8 cellular contexts compared by ENCODE assay signal in the genomic region with DNA sequence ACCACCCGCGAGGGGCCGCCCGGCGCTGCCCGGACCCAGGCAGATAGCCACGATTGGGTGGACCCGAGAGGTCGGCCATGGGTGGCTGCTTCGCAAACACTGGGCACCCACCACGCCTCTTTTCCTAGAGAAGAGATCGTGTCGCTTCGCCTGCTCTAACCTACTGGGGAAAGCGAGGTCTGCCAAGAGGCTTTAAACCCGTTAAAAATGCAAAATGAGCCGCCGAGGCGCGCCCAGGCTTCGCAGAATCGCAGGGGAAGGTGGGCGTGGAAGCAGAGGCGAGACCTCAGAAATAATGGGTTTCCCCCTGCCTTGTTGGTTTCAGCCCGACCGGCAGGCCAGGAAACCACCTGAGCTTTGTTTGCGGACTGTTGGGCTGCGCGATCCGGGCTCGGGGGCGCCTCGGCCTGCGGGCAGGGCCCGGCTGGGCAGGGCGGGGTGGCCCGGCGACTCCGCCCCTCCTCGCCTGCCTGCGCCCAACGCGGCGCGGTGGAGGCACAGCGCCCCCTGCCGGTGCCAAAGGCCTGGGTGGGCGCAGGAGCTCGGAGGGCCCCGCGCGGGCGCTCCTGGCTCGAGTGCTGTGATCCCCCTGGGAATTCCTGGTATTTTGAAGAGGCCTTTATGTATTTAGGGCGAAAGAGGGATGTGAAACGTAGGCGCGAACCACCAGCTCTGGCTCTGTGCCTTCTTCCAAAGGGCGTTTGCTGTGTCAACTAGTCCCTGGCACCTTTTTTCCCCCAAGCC. TPM values are rescaled to one million over a fixed set of nuclear protein-coding genes. Genes with fewer than 3 reads are reported as not detected.
DNase-seq lines count a peak whose midpoint lies in the region; ATAC-seq and TF ChIP-seq lines count a peak whose summit lies in the region.

No MANE protein-coding gene starts in this region.

- peak overlapping the region; percentile 58 for H3K4me3 ChIP-seq in AG09309 (ENCODE audit: control insufficient read depth, low read depth, low read length)

- peak; percentile 92 for ATAC-seq in GM18907 (IDR thresholded peaks at IDR 0.05; ENCODE audit: unreplicated experiment)
- ATAC-seq in HG03135 (IDR thresholded peaks at IDR 0.05; ENCODE audit: unreplicated experiment) = peak; percentile 82

- TF ChIP-seq CTCF in AG09309 (IDR thresholded peaks at IDR 0.05; ENCODE audit: control insufficient read depth, insufficient read depth, low read depth, low read length, missing control alignments) = peak; percentile 78

- DNase-seq in AG09309 (ENCODE audit: low read depth) (peak; percentile 72), NCI-H2227 (lab: John Stamatoyannopoulos, UW; ENCODE audit: unreplicated experiment) (peak; percentile 94), cerebellum (ENCODE audit: low spot score) (peak; percentile 93), kidney tubule cell (ENCODE audit: low spot score) (peak; percentile 94)
- peak; percentile 54 for DNase-seq in activated CD4-positive, alpha-beta T cell treated with anti-CD3 and anti-CD28 coated beads for 1 hour
- DNase-seq in stimulated activated CD4-positive, alpha-beta T cell treated with anti-CD3 and anti-CD28 coated beads, Interleukin-1b, Interleukin-23, amount 100 ng/mL, for 24 hours (ENCODE audit: low read depth in 4 of 4, low spot score in 1 of 4) = peak; percentile 33 to 60 (median 54)

RNA-seq across cellular contexts. Expression of a gene that starts 1.6 kb away (rescaled TPM):
- total RNA-seq in cerebellum = 251 TPM

Comparison
In these comparisons a context has a peak if more than half of its experiments do, and no peak if none do; other contexts are left out.
1. Peak in every context shown above with its lines: DNase-seq, ATAC-seq and H3K4me3 ChIP-seq.